8 cellular contexts compared by ENCODE assay signal in the genomic region with DNA sequence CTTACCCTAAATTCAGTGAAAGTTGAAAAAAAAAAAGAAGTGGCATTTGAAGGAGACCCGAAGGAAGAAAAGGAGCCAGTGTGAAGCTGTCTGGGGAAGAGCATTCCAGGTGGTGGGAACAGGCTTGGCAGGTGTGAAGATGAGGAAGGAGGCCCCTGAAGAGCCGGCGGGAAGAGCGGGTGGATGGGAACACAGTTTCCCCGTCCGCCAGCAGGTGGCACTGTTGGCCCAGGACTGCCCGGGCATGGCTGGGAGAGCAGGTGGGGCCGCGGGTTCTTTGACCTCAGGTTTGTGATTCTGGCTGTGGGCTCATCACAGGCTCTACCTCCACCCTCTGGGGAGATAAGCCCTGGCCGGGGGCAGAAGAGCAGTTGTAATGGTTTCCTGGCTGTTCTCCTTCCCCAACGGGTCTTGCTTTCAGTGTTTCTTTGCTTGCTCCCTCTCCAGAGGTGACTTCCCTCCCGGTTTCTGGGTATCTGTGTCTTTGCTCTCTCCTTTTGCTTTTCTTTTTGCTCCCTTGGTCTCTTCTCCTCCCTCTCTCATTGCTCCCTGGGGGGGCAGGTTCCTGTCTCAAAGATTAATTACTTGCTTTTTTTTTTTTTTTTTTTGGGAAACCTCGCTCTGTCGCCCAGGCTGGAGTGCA. TPM values are rescaled to one million over a fixed set of nuclear protein-coding genes. Genes with fewer than 3 reads are reported as not detected.
DNase-seq lines count a peak whose midpoint lies in the region; ATAC-seq and TF ChIP-seq lines count a peak whose summit lies in the region.

No MANE protein-coding gene starts in this region.

- ATAC-seq in gastroesophageal sphincter = peak; percentile 57
- ATAC-seq in omental fat pad (ENCODE audit: low FRiP score) = peak; percentile 64
- no peak for ATAC-seq in HG03175 (IDR thresholded peaks at IDR 0.05; ENCODE audit: unreplicated experiment)

- no peak overlapping the region for H3K4me3 ChIP-seq in gastroesophageal sphincter
- H3K4me3 ChIP-seq in thyroid gland (replicated peaks in 1 of 3) = no peak overlapping the region

- TF ChIP-seq CTCF in gastroesophageal sphincter (IDR thresholded peaks at IDR 0.05) (peak in 3 of 4 experiments; percentile 77 to 93 (median 85)), omental fat pad (IDR thresholded peaks at IDR 0.05) (peak in 2 of 3 donors; percentile 62 to 77), thyroid gland (IDR thresholded peaks at IDR 0.05) (peak; percentile 81 to 93 (median 86))

- no peak for TF ChIP-seq POLR2A in gastroesophageal sphincter (IDR thresholded peaks at IDR 0.05)
- TF ChIP-seq POLR2A in thyroid gland (IDR thresholded peaks at IDR 0.05) = no peak

- H3K4me1 ChIP-seq in gastroesophageal sphincter = peaks cover 0 to 4% (median 0%) of the 10 kb centered on the region in 3 donors
- peaks cover 0 to 3% of the 10 kb centered on the region in 2 donors for H3K4me1 ChIP-seq in thyroid gland

- H3K27me3 ChIP-seq in gastroesophageal sphincter = peaks cover 20% of the 10 kb centered on the region
- no peaks in the 10 kb centered on the region for H3K27me3 ChIP-seq in thyroid gland

- 5 to 8% methylated on average over 12 of the region's 14 CpGs for WGBS in gastroesophageal sphincter (ENCODE audit: low coverage in 1 of 2), 2 donors
- WGBS in thyroid gland, 2 donors = 19 to 20% methylated on average over 14 of the region's 14 CpGs

- H3K9me3 ChIP-seq in gastroesophageal sphincter (no peaks in the 10 kb centered on the region), thyroid gland (no peaks in the 10 kb centered on the region)

- H3K27ac ChIP-seq in gastroesophageal sphincter (no peak overlapping the region), thyroid gland (no peak overlapping the region)

- no peaks in the 10 kb centered on the region for H3K36me3 ChIP-seq in gastroesophageal sphincter
- H3K36me3 ChIP-seq in thyroid gland = no peaks in the 10 kb centered on the region

- intact Hi-C loops in thyroid gland (cut with DNase I) = loop anchor here (2.0 kb wide), 1 partner anchor 184 kb away; no protein-coding TSS in a partner anchor

- TF ChIP-seq EP300 in gastroesophageal sphincter (IDR thresholded peaks at IDR 0.05) = no peak

- DNase-seq in EH (ENCODE audit: low read depth) (peak; percentile 57), HuH-7 (ENCODE audit: low spot score) (peak; percentile 82), SHP77 treated with DMSO at 0.1 percent for 48 hours (lab: John Stamatoyannopoulos, UW) (peak; percentile 65), activated gamma-delta T cell (lab: John Stamatoyannopoulos, UW) (peak; percentile 41), omental fat pad (ENCODE audit: low spot score) (peak; percentile 73), thyroid gland (peak; percentile 61 to 69)

RNA-seq across cellular contexts. Expression of gene RAP1GAP2, which starts 32.3 kb away (rescaled TPM):
- total RNA-seq in gastroesophageal sphincter (10 to 100 TPM in 2 of 4 donors, 1 to 10 TPM in 2; 8.8 to 19.5 (median 11.3) TPM), omental fat pad (1 to 10 TPM; 4.6 to 8.0 (median 5.6) TPM), thyroid gland (1 to 10 TPM; 5.9 to 8.4 (median 6.8) TPM)
